ENCODE assay signal across 11 cellular contexts in the genomic region with DNA sequence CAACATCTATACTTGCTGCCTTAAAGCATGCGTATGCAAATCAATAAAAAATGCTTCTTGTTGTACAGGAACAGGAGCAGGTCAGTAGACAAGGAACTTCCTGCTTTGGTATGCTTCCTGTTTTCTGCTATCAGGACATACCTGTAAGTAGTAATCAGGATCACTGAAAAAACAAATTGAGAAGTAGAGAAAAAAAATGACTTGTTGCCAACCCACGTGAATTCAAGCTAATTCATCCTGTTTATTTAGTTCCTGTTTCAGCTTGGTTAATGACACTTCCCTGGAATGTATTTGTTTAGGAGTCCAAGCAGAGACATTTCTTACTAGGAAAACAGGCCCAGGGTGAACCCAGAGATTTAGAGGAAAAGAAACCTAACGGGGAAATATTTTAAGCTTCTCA.
DNase-seq lines count a peak whose midpoint lies in the region; TF ChIP-seq lines count a peak whose summit lies in the region.
"Had no signal": no experiment of that assay in that cellular context is flagged by ENCODE, and none has a peak within 500 bp of the region (broad histone marks: within the 10 kb centered on the region; RNA-seq: fewer than 3 reads in every experiment).

No MANE protein-coding gene starts in this region.

- no peaks in the 10 kb centered on the region for H3K4me1 ChIP-seq in adipocyte (ENCODE audit: control insufficient read depth, insufficient read depth, low read length)
- peaks cover 15% of the 10 kb centered on the region for H3K4me1 ChIP-seq in hepatocyte (ENCODE audit: insufficient read depth)

- H4K20me1 ChIP-seq in hepatocyte (ENCODE audit: insufficient read depth, poor library complexity, severe bottlenecking): no peaks in the 10 kb centered on the region

- no peak overlapping the region for H3K9ac ChIP-seq in adipocyte (ENCODE audit: low read length)

- H3K27me3 ChIP-seq in adipocyte (replicated peaks; ENCODE audit: control insufficient read depth, insufficient read depth, low read length) (no peaks in the 10 kb centered on the region), hepatocyte (no peaks in the 10 kb centered on the region)

- H3K79me2 ChIP-seq in hepatocyte: no peaks in the 10 kb centered on the region

- peak; percentile 10 for DNase-seq in EL
- DNase-seq in adipocyte (ENCODE audit: low read depth): peak; percentile 19
- no peak for DNase-seq in hepatocyte (ENCODE audit: low spot score)
- DNase-seq in pulmonary artery endothelial cell (ENCODE audit: low read depth, low spot score): peak; percentile 78
- DNase-seq in SHP77 (lab: John Stamatoyannopoulos, UW): no peak
- DNase-seq in SK-N-DZ (ENCODE audit: low spot score): no peak
- no peak for DNase-seq in retina
- no peak for DNase-seq in T-helper 9 cell
- DNase-seq: activated CD8-positive, alpha-beta memory T cell treated with anti-CD3 and anti-CD28 coated beads, Interleukin-2, amount 50 U/mL, for 48 hours; aorta; foreskin melanocyte had no signal

- H3K4me3 ChIP-seq in adipocyte (ENCODE audit: low read length): no peak overlapping the region
- no peak overlapping the region for H3K4me3 ChIP-seq in hepatocyte

- H3K4me2 ChIP-seq in hepatocyte: peak overlapping the region; percentile 2

- H3K27ac ChIP-seq in hepatocyte: peak overlapping the region; percentile 70

- H2AFZ ChIP-seq in hepatocyte: no peak overlapping the region

- H3K9me3 ChIP-seq in adipocyte (ENCODE audit: control insufficient read depth, low read length) (no peaks in the 10 kb centered on the region), hepatocyte (ENCODE audit: low read depth) (no peaks in the 10 kb centered on the region)

- WGBS in hepatocyte (ENCODE audit: low lambda C conversion rate, missing lambda C conversion rate): 54% methylated on average over 3 of the region's 3 CpGs

- H3K36me3 ChIP-seq in adipocyte (ENCODE audit: control insufficient read depth, insufficient read depth, low read length, severe bottlenecking): peaks cover 3% of the 10 kb centered on the region
- H3K36me3 ChIP-seq in hepatocyte (replicated peaks; ENCODE audit: insufficient read depth, low read depth): no peaks in the 10 kb centered on the region

- TF ChIP-seq CTCF in hepatocyte (IDR thresholded peaks at IDR 0.05; ENCODE audit: poor library complexity): no peak

- H3K9me2 ChIP-seq in hepatocyte (replicated peaks; ENCODE audit: insufficient read depth): no peaks in the 10 kb centered on the region

Comparison
In these comparisons a context has a peak if more than half of its experiments do, and no peak if none do; other contexts are left out.
1. DNase-seq: peak in EL (single experiment), adipocyte (single experiment) and pulmonary artery endothelial cell (single experiment); none in hepatocyte (single experiment), SHP77 (0 of 2), SK-N-DZ (single experiment), retina (single experiment) and T-helper 9 cell (single experiment).